In the genomic region with DNA sequence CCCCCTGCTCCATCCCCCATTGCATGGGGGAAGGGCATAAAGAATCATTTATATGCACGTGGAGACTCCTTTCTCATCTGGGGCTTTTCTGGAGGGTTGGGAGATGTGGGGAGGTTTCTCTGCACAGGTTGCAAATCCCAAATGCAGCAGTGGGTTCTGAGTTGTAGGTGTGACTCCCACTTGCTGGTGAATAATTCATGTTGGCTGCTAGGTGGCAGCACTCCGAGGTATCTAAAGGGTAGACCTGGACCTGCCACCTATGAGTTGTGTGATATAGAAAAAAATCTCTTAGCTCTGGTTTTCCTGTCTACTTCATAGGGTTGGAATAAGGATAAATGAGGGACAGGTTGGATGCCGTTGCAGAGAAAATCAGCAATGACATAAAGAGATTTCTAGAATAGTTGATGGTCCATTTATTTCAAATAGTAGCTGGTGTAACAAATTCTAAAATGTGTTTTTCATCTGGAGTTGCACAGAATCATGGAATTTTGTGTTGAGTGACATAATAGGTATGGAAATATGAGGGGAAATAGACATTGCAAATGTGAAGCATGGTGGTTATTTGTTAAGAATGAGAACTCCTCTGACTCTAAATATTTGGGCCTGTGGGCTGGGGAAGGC, we compare ENCODE assay signal across 8 cellular contexts. TPM values are rescaled to one million over a fixed set of nuclear protein-coding genes. Genes with fewer than 3 reads are reported as not detected.
DNase-seq lines count a peak whose midpoint lies in the region; ATAC-seq, FAIRE-seq and TF ChIP-seq lines count a peak whose summit lies in the region.

No MANE protein-coding gene starts in this region.

- no peaks in the 10 kb centered on the region; the same call in 1 of the 2 replicates for H3K79me2 ChIP-seq in PC-3 (ENCODE audit: low read length)

- H3K27me3 ChIP-seq in left ventricle myocardium inferior (ENCODE audit: low read depth): peaks cover 28% of the 10 kb centered on the region
- H3K27me3 ChIP-seq in PC-3 (ENCODE audit: low read length): no peaks in the 10 kb centered on the region
- no peaks in the 10 kb centered on the region for H3K27me3 ChIP-seq in colonic mucosa
- peaks cover 0 to 7% of the 10 kb centered on the region in 2 donors for H3K27me3 ChIP-seq in small intestine (ENCODE audit: control insufficient read depth in 2 of 2, insufficient read depth in 2 of 2, low read length in 2 of 2)

- WGBS in small intestine, 3 donors: 20 to 36% (median 25%) methylated on average over 3 of the region's 3 CpGs

- POLR2A ChIA-PET in PC-3 (lab: Charles Lee; ENCODE audit: unreplicated experiment): interaction anchor here (0.6 kb wide), 1 partner anchor 129 kb away, joined by 3 read pairs; no protein-coding TSS in a partner anchor

- H3K36me3 ChIP-seq in left ventricle myocardium inferior: peaks cover 19% of the 10 kb centered on the region
- H3K36me3 ChIP-seq in PC-3 (ENCODE audit: low read depth, low read length): no peaks in the 10 kb centered on the region
- no peaks in the 10 kb centered on the region for H3K36me3 ChIP-seq in colonic mucosa
- no peaks in the 10 kb centered on the region for H3K36me3 ChIP-seq in small intestine (ENCODE audit: control insufficient read depth in 2 of 2, insufficient read depth in 2 of 2, low read length in 2 of 2)

- no peaks in the 10 kb centered on the region for H3F3A ChIP-seq in PC-3 (ENCODE audit: low read length, unreplicated experiment)

- ATAC-seq in PC-3 (peak; percentile 42), GM19463 (IDR thresholded peaks at IDR 0.05; ENCODE audit: unreplicated experiment) (no peak), HG03520 (IDR thresholded peaks at IDR 0.05; ENCODE audit: unreplicated experiment) (no peak), GM19035 (IDR thresholded peaks at IDR 0.05; ENCODE audit: unreplicated experiment) (no peak)

- FAIRE-seq in small intestine (lab: Jason Lieb, UNC): no peak

- H3K9ac ChIP-seq in PC-3 (ENCODE audit: low read length) (no peak overlapping the region), colonic mucosa (ENCODE audit: low read depth in 2 of 2, low read length in 2 of 2) (no peak overlapping the region)

- H3K9me3 ChIP-seq in left ventricle myocardium inferior (replicated peaks) (no peaks in the 10 kb centered on the region), PC-3 (ENCODE audit: low read length) (no peaks in the 10 kb centered on the region), colonic mucosa (no peaks in the 10 kb centered on the region), small intestine (ENCODE audit: control insufficient read depth, low read depth) (no peaks in the 10 kb centered on the region)

- TF ChIP-seq CTCF in left ventricle myocardium inferior (IDR thresholded peaks at IDR 0.05; ENCODE audit: borderline replicate concordance) (peak; percentile 52), PC-3 (conservative IDR thresholded peaks at IDR 0.05; ENCODE audit: low read depth, low read length) (peak; percentile 80), colonic mucosa (IDR thresholded peaks at IDR 0.05) (peak; percentile 43)

- intact Hi-C loops in left ventricle myocardium inferior (cut with micrococcal nuclease) (no loop called here), cardiac septum (cut with DNase I) (no loop called here), PC-3 (cut with micrococcal nuclease) (no loop called here), colonic mucosa (cut with DNase I) (no loop called here)

- H2AFZ ChIP-seq in PC-3 (ENCODE audit: low read length): no peak overlapping the region

- DNase-seq in left ventricle myocardium inferior (no peak), cardiac septum (ENCODE audit: low spot score) (no peak), PC-3 (peak; percentile 56), colonic mucosa (no peak), small intestine (peak; percentile 60)

- BruUV-seq in PC-3 (replicated peaks; lab: Mats Ljungman, UMichigan): no TSS peak

- CTCF ChIA-PET in PC-3 (lab: Charles Lee): no interaction called here

- no peak overlapping the region for H3K4me3 ChIP-seq in left ventricle myocardium inferior
- H3K4me3 ChIP-seq in PC-3 (ENCODE audit: low read length): no peak overlapping the region
- no peak overlapping the region for H3K4me3 ChIP-seq in colonic mucosa
- H3K4me3 ChIP-seq in small intestine (ENCODE audit: low read depth in 1 of 2, low read length in 2 of 2): no peak overlapping the region

- no peaks in the 10 kb centered on the region for H3K9me2 ChIP-seq in PC-3 (replicated peaks; ENCODE audit: low read length)

- H3K4me2 ChIP-seq in PC-3 (ENCODE audit: low read length): no peak overlapping the region

- peaks cover 26% of the 10 kb centered on the region for H3K4me1 ChIP-seq in left ventricle myocardium inferior
- peaks cover 13% of the 10 kb centered on the region for H3K4me1 ChIP-seq in PC-3 (ENCODE audit: insufficient read depth, low read length)
- H3K4me1 ChIP-seq in colonic mucosa: no peaks in the 10 kb centered on the region
- H3K4me1 ChIP-seq in small intestine (ENCODE audit: control insufficient read depth in 2 of 2, insufficient read depth in 1 of 2, low read depth in 1 of 2, low read length in 1 of 2): peaks cover 0 to 2% of the 10 kb centered on the region in 2 donors

- no peak overlapping the region for H3K27ac ChIP-seq in left ventricle myocardium inferior (replicated peaks)
- no peak overlapping the region for H3K27ac ChIP-seq in PC-3 (ENCODE audit: low read length)
- H3K27ac ChIP-seq in colonic mucosa: no peak overlapping the region
- no peak overlapping the region for H3K27ac ChIP-seq in small intestine (ENCODE audit: low read depth in 1 of 2, low read length in 1 of 2)

- H4K20me1 ChIP-seq in PC-3 (ENCODE audit: low read length): no peaks in the 10 kb centered on the region

RNA-seq across cellular contexts. Expression of a gene that starts 4.6 kb away (rescaled TPM):
- 13.8 TPM for total RNA-seq in left ventricle myocardium inferior
- 13.1 TPM for total RNA-seq in cardiac septum
- total RNA-seq in PC-3 (2014; rRNA removed): 9.3 and 13.4 TPM in 2 replicates
- total RNA-seq in colonic mucosa: 10 to 100 TPM; 10.6 to 14.3 TPM
- polyA plus RNA-seq in small intestine: 10 to 100 TPM in 1 of 3 donors, 1 to 10 TPM in 2; 8.4 to 13.8 (median 8.9) TPM

RNA-seq across cellular contexts. Expression of a gene that starts 7.4 kb away (rescaled TPM):
- 41.3 TPM for total RNA-seq in left ventricle myocardium inferior
- total RNA-seq in cardiac septum: 46.3 TPM
- 212 and 229 TPM in 2 replicates for total RNA-seq in PC-3 (2014; rRNA removed)
- total RNA-seq in colonic mucosa: 100 to 1,000 TPM in 1 of 2 donors, 10 to 100 TPM in 1; 45.7 to 121 TPM
- polyA plus RNA-seq in small intestine: 10 to 100 TPM; 13.2 to 98.8 (median 41.6) TPM

RNA-seq across cellular contexts. Expression of a gene that starts 7.4 kb away (rescaled TPM):
- total RNA-seq in left ventricle myocardium inferior: not detected
- total RNA-seq in cardiac septum: 0.24 TPM
- total RNA-seq in PC-3 (2014; rRNA removed): 8.1 and 8.6 TPM in 2 replicates
- 1 to 10 TPM in 1 of 2 donors, under 1 TPM in 1; 0.80 to 1.6 TPM for total RNA-seq in colonic mucosa
- 1 to 10 TPM in 2 of 3 donors, under 1 TPM in 1; 0.27 to 1.4 (median 1.1) TPM for polyA plus RNA-seq in small intestine

RNA-seq across cellular contexts. Expression of a gene that starts 12.4 kb away (rescaled TPM):
- 6.8 TPM for total RNA-seq in left ventricle myocardium inferior
- 13.3 TPM for total RNA-seq in cardiac septum
- total RNA-seq in PC-3 (2014; rRNA removed): 25.2 and 29.8 TPM in 2 replicates
- 10 to 100 TPM in 1 of 2 donors, 1 to 10 TPM in 1; 7.1 to 18.9 TPM for total RNA-seq in colonic mucosa
- 10 to 100 TPM in 1 of 3 donors, 1 to 10 TPM in 2; 2.2 to 16.7 (median 6.5) TPM for polyA plus RNA-seq in small intestine

RNA-seq across cellular contexts. Expression of a gene that starts 12.9 kb away (rescaled TPM):
- total RNA-seq in left ventricle myocardium inferior (0.99 TPM), cardiac septum (1.6 TPM), PC-3 (2014; rRNA removed) (5.4 and 9.3 TPM in 2 replicates), colonic mucosa (1 to 10 TPM; 3.4 to 4.8 TPM)
- 1 to 10 TPM in 2 of 3 donors, under 1 TPM in 1; 0.22 to 2.7 (median 2.7) TPM for polyA plus RNA-seq in small intestine

Comparison
In these comparisons a context has a peak if more than half of its experiments do, and no peak if none do; other contexts are left out.
1. DNase-seq: peak in PC-3 (single experiment) and small intestine (single experiment); none in left ventricle myocardium inferior (single experiment), cardiac septum (single experiment) and colonic mucosa (single experiment).
2. Peak in every context shown above with its lines, with median percentiles within 50 percentile points of each other: CTCF ChIP-seq.